ENCODE assay signal across 13 cellular contexts in genomic region chr16:49280022-49280741, GRCh38. TPM values are rescaled to one million over a fixed set of nuclear protein-coding genes. Genes with fewer than 3 reads are reported as not detected.
DNase-seq lines count a peak whose midpoint lies in the region; ATAC-seq and TF ChIP-seq lines count a peak whose summit lies in the region.
"Had no signal": no experiment of that assay in that cellular context is flagged by ENCODE, and none has a peak within 500 bp of the region (broad histone marks: within the 10 kb centered on the region; RNA-seq: fewer than 3 reads in every experiment).

No MANE protein-coding gene starts in this region.

- H3K4me3 Mint-ChIP-seq in activated CD8-positive, alpha-beta T cell treated with anti-CD3 and anti-CD28 coated beads, Interleukin-2, amount 10 ng/mL, durations not matched to agents 7 days and 5 days = no peak overlapping the region
- no peak overlapping the region for H3K4me3 Mint-ChIP-seq in activated CD8-positive, alpha-beta T cell treated with anti-CD3 and anti-CD28 coated beads for 36 hours
- H3K4me3 Mint-ChIP-seq in progenitor cell of endocrine pancreas (ENCODE audit: low read depth) = peak overlapping the region; percentile 58

- intact Hi-C loops in activated CD8-positive, alpha-beta T cell treated with anti-CD3 and anti-CD28 coated beads for 36 hours (cut with micrococcal nuclease) = no loop called here

- CTCF ChIA-PET in activated CD8-positive, alpha-beta T cell treated with anti-CD3 and anti-CD28 coated beads, Interleukin-2, amount 10 ng/mL, durations not matched to agents 7 days and 5 days (lab: Charles Lee) = no interaction called here
- CTCF ChIA-PET in activated CD8-positive, alpha-beta T cell treated with anti-CD3 and anti-CD28 coated beads for 36 hours (lab: Charles Lee) = no interaction called here

- TF ChIP-seq POLR2A in NB4 (IDR thresholded peaks at IDR 0.05; ENCODE audit: extremely low read depth, insufficient read length) = no peak

- DNase-seq in activated CD8-positive, alpha-beta T cell treated with anti-CD3 and anti-CD28 coated beads, Interleukin-2, amount 10 ng/mL, durations not matched to agents 7 days and 5 days = no peak
- DNase-seq in activated CD8-positive, alpha-beta T cell treated with anti-CD3 and anti-CD28 coated beads for 36 hours = no peak
- DNase-seq in NB4 (ENCODE audit: low read depth) (peak; percentile 14), globus pallidus (ENCODE audit: low spot score) (peak; percentile 12), progenitor cell of endocrine pancreas (ENCODE audit: low spot score, unreplicated experiment) (peak; percentile 45)
- DNase-seq: amniotic stem cell had no signal

- H3K27ac Mint-ChIP-seq in activated CD8-positive, alpha-beta T cell treated with anti-CD3 and anti-CD28 coated beads, Interleukin-2, amount 10 ng/mL, durations not matched to agents 7 days and 5 days = peak overlapping the region; percentile 21
- no peak overlapping the region for H3K27ac Mint-ChIP-seq in activated CD8-positive, alpha-beta T cell treated with anti-CD3 and anti-CD28 coated beads for 36 hours
- no peak overlapping the region for H3K27ac Mint-ChIP-seq in progenitor cell of endocrine pancreas
- H3K27ac Mint-ChIP-seq: T-helper 2 cell treated with Interferon-gamma antibody and Interleukin-4, amounts not matched to agents 5 μg/mL and 100 μg/mL, for 36 hours had no signal

- no peak for ATAC-seq in activated CD8-positive, alpha-beta T cell treated with anti-CD3 and anti-CD28 coated beads, Interleukin-2, amount 10 ng/mL, durations not matched to agents 7 days and 5 days
- ATAC-seq in activated CD8-positive, alpha-beta T cell treated with anti-CD3 and anti-CD28 coated beads for 36 hours = no peak
- ATAC-seq in HG03460 (IDR thresholded peaks at IDR 0.05; ENCODE audit: unreplicated experiment) (no peak), HG02588 (IDR thresholded peaks at IDR 0.05; ENCODE audit: unreplicated experiment) (no peak), GM21576 (IDR thresholded peaks at IDR 0.05; ENCODE audit: unreplicated experiment) (no peak)

- no peaks in the 10 kb centered on the region for H3K9me3 Mint-ChIP-seq in activated CD8-positive, alpha-beta T cell treated with anti-CD3 and anti-CD28 coated beads, Interleukin-2, amount 10 ng/mL, durations not matched to agents 7 days and 5 days (ENCODE audit: insufficient read depth)
- H3K9me3 Mint-ChIP-seq in activated CD8-positive, alpha-beta T cell treated with anti-CD3 and anti-CD28 coated beads for 36 hours = peaks cover 2% of the 10 kb centered on the region
- no peaks in the 10 kb centered on the region for H3K9me3 Mint-ChIP-seq in progenitor cell of endocrine pancreas (ENCODE audit: low read depth)
- H3K9me3 Mint-ChIP-seq: T-helper 2 cell treated with Interferon-gamma antibody and Interleukin-4, amounts not matched to agents 5 μg/mL and 100 μg/mL, for 36 hours had no signal

- H3K27me3 Mint-ChIP-seq in activated CD8-positive, alpha-beta T cell treated with anti-CD3 and anti-CD28 coated beads, Interleukin-2, amount 10 ng/mL, durations not matched to agents 7 days and 5 days (ENCODE audit: low read depth) = peaks cover 74% of the 10 kb centered on the region
- H3K27me3 Mint-ChIP-seq in activated CD8-positive, alpha-beta T cell treated with anti-CD3 and anti-CD28 coated beads for 36 hours = peaks cover 76% of the 10 kb centered on the region
- peaks cover 87% of the 10 kb centered on the region for H3K27me3 Mint-ChIP-seq in progenitor cell of endocrine pancreas

- POLR2A ChIA-PET in activated CD8-positive, alpha-beta T cell treated with anti-CD3 and anti-CD28 coated beads, Interleukin-2, amount 10 ng/mL, durations not matched to agents 7 days and 5 days (lab: Charles Lee) = no interaction called here
- POLR2A ChIA-PET in activated CD8-positive, alpha-beta T cell treated with anti-CD3 and anti-CD28 coated beads for 36 hours (lab: Charles Lee) = no interaction called here

- peaks cover 5% of the 10 kb centered on the region for H3K4me1 Mint-ChIP-seq in activated CD8-positive, alpha-beta T cell treated with anti-CD3 and anti-CD28 coated beads, Interleukin-2, amount 10 ng/mL, durations not matched to agents 7 days and 5 days (ENCODE audit: low read depth)
- H3K4me1 Mint-ChIP-seq in activated CD8-positive, alpha-beta T cell treated with anti-CD3 and anti-CD28 coated beads for 36 hours (ENCODE audit: low read depth) = peaks cover 12% of the 10 kb centered on the region
- peaks cover 7% of the 10 kb centered on the region for H3K4me1 Mint-ChIP-seq in progenitor cell of endocrine pancreas (ENCODE audit: low read depth)

- peaks cover 4% of the 10 kb centered on the region for H3K36me3 Mint-ChIP-seq in activated CD8-positive, alpha-beta T cell treated with anti-CD3 and anti-CD28 coated beads, Interleukin-2, amount 10 ng/mL, durations not matched to agents 7 days and 5 days (ENCODE audit: low read depth)
- H3K36me3 Mint-ChIP-seq in activated CD8-positive, alpha-beta T cell treated with anti-CD3 and anti-CD28 coated beads for 36 hours (ENCODE audit: low read depth) = no peaks in the 10 kb centered on the region
- H3K36me3 Mint-ChIP-seq in progenitor cell of endocrine pancreas (ENCODE audit: insufficient read depth) = no peaks in the 10 kb centered on the region

- H3K4me3 ChIP-seq in NB4 (ENCODE audit: low read depth, low read length) = no peak overlapping the region
- H3K4me3 ChIP-seq: BLaER1 had no signal

- TF ChIP-seq CTCF in activated CD8-positive, alpha-beta T cell treated with anti-CD3 and anti-CD28 coated beads for 36 hours (IDR thresholded peaks at IDR 0.05) = no peak
- TF ChIP-seq CTCF in NB4 (IDR thresholded peaks at IDR 0.05; ENCODE audit: low read depth, low read length) = no peak
- TF ChIP-seq CTCF in progenitor cell of endocrine pancreas (IDR thresholded peaks at IDR 0.05; ENCODE audit: unreplicated experiment) = no peak

RNA-seq across cellular contexts. Expression of gene CBLN1, which starts 1.5 kb away (rescaled TPM):
- not detected for total RNA-seq in activated CD8-positive, alpha-beta T cell treated with anti-CD3 and anti-CD28 coated beads, Interleukin-2, amount 10 ng/mL, durations not matched to agents 7 days and 5 days
- total RNA-seq in activated CD8-positive, alpha-beta T cell treated with anti-CD3 and anti-CD28 coated beads for 36 hours = not detected
- 0.31 and 0.62 TPM in 2 replicates for total RNA-seq in progenitor cell of endocrine pancreas
- total RNA-seq: MCF 10A, mononuclear cell had no signal

Comparison
In these comparisons a context has a peak if more than half of its experiments do, and no peak if none do; other contexts are left out.
1. DNase-seq: peak in NB4 (single experiment), globus pallidus (single experiment) and progenitor cell of endocrine pancreas (single experiment); none in activated CD8-positive, alpha-beta T cell treated with anti-CD3 and anti-CD28 coated beads, Interleukin-2, amount 10 ng/mL, durations not matched to agents 7 days and 5 days (single experiment) and activated CD8-positive, alpha-beta T cell treated with anti-CD3 and anti-CD28 coated beads for 36 hours (single experiment).